ENCODE assay signal across 7 cellular contexts in the genomic region with DNA sequence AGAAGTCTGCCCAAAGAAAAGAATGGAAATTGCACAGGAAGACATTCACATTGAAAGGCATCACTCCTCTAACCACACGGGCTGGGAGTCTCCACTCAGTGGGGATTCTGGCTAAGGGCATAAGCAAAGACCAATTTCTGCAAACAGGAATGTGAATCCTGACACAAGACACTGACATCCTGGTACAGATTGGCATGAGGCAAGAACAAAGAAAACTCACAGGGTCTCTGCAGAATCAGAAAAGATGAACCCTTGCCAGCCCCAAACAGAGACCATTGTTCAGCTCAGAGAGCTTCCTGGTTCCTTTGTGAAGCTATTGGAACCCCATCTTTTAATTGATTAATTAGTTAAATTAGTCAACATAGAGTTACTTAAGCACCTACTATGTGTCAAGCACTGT.
"Had no signal": no experiment of that assay in that cellular context is flagged by ENCODE, and none has a peak within 500 bp of the region (broad histone marks: within the 10 kb centered on the region; RNA-seq: fewer than 3 reads in every experiment).

No MANE protein-coding gene starts in this region.

- H3K27ac ChIP-seq: right atrium auricular region, tibial nerve had no signal

- H3K4me3 ChIP-seq: right atrium auricular region, tibial nerve had no signal

- ATAC-seq: left lobe of liver, WTC11 had no signal

- DNase-seq: activated CD4-positive, alpha-beta T cell treated with anti-CD3 and anti-CD28 coated beads, Interleukin-2, amount 10 ng/mL, durations not matched to agents 24 days and 14 days; activated naive CD4-positive, alpha-beta T cell treated with Interleukin-2 at 50 U/mL for 16 hours; small intestine had no signal

- FAIRE-seq: small intestine had no signal

- H3K36me3 ChIP-seq: right atrium auricular region, tibial nerve had no signal

- H3K27me3 ChIP-seq: right atrium auricular region, tibial nerve had no signal

- H3K9me3 ChIP-seq: right atrium auricular region, tibial nerve had no signal

- H3K4me1 ChIP-seq: right atrium auricular region, tibial nerve had no signal
